17 cellular contexts compared by ENCODE assay signal in the genomic region with DNA sequence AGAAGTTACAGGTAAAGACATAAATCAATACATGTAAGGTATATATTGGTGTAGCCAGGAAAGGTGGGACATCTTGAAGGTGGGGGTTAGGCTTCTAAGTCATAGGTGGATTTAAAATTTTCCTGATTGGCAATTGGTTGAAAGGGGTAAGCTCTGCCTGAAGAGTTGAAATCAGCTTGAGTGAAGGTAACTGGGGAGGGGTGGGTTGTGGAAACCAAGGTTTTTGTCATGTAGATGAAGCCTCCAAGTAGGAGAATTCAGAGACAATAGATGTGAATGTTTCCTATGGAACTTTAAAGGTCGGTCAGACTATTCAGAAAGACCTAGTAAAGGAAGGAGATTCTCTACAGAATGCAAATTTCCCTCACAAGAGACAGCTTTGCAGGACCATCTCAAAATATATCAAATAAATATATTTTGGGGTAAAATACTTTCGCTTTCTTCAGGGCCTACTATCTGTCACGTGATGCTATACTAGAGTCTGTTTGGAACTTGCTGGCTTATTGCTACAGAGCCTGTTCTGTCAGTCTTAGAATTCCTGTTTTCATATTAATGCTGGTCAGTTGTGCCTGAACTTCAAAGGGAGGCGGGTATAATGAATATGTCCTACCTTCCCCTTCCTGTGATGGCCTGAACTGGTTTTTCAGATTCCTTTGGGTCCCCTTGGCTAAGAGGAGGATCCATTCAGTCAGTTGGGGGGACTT. TPM values are rescaled to one million over a fixed set of nuclear protein-coding genes. Genes with fewer than 3 reads are reported as not detected.
"Had no signal": no experiment of that assay in that cellular context is flagged by ENCODE, and none has a peak within 500 bp of the region (broad histone marks: within the 10 kb centered on the region; RNA-seq: fewer than 3 reads in every experiment).

No MANE protein-coding gene starts in this region.

- DNase-seq: activated CD4-positive, alpha-beta T cell treated with anti-CD3 and anti-CD28 coated beads, Interleukin-2, amount 50 U/mL, for 48 hours; activated CD8-positive, alpha-beta memory T cell treated with anti-CD3 and anti-CD28 coated beads, Interleukin-2, amount 10 ng/mL, durations not matched to agents 7 days and 5 days; activated effector memory CD4-positive, alpha-beta T cell treated with anti-CD3 and anti-CD28 coated beads, Interleukin-2, amount 50 U/mL, for 16 hours; activated T-cell treated with anti-CD3 and anti-CD28 coated beads, Interleukin-2, amount 50 U/mL, for 24 hours; adrenal gland; dermis blood vessel endothelial cell; heart right ventricle; lower lobe of right lung; nephron progenitor cell; ovary; stimulated activated CD4-positive, alpha-beta T cell treated with anti-CD3 and anti-CD28 coated beads, Interleukin-12 subunit alpha, Interleukin-12 subunit beta, amount 100 ng/mL, for 4 hours; thyroid gland had no signal

- H3K4me1 ChIP-seq: adrenal gland, gastroesophageal sphincter, heart right ventricle, lower lobe of right lung, thyroid gland had no signal

- ATAC-seq: activated CD8-positive, alpha-beta memory T cell treated with anti-CD3 and anti-CD28 coated beads, Interleukin-2, amount 10 ng/mL, durations not matched to agents 7 days and 5 days; gastroesophageal sphincter; heart right ventricle; lower lobe of right lung; stimulated activated effector memory CD8-positive, alpha-beta T cell treated with anti-CD3 and anti-CD28 coated beads, Interleukin-12 subunit alpha, Interleukin-12 subunit beta, amount 100 ng/mL, for 72 hours had no signal

- H3K9me3 ChIP-seq: adrenal gland, lower lobe of right lung, ovary, thyroid gland had no signal

- H3K4me3 ChIP-seq: adrenal gland, gastroesophageal sphincter, heart right ventricle, lower lobe of right lung, ovary, thyroid gland had no signal

- H3K27ac ChIP-seq: adrenal gland, gastroesophageal sphincter, heart right ventricle, lower lobe of right lung, ovary, thyroid gland had no signal

- H3K27me3 ChIP-seq: adrenal gland, gastroesophageal sphincter, ovary, thyroid gland had no signal

- H3K36me3 ChIP-seq: adrenal gland, gastroesophageal sphincter, heart right ventricle, lower lobe of right lung, ovary, thyroid gland had no signal

RNA-seq across cellular contexts. Expression of a gene that starts 41.8 kb away (rescaled TPM):
- total RNA-seq: activated CD8-positive, alpha-beta memory T cell treated with anti-CD3 and anti-CD28 coated beads, Interleukin-2, amount 10 ng/mL, durations not matched to agents 7 days and 5 days; chondrocyte; dermis blood vessel endothelial cell; lower lobe of right lung; mesothelial cell of epicardium; ovary; T-helper 1 cell treated with Interleukin-12 subunit alpha and Interleukin-12 subunit beta and Interleukin-4 antibody, amounts not matched to agents 30 ng/mL and 1 ng/mL, for 36 hours had no signal
